ENCODE assay signal across 18 cellular contexts in the genomic region with DNA sequence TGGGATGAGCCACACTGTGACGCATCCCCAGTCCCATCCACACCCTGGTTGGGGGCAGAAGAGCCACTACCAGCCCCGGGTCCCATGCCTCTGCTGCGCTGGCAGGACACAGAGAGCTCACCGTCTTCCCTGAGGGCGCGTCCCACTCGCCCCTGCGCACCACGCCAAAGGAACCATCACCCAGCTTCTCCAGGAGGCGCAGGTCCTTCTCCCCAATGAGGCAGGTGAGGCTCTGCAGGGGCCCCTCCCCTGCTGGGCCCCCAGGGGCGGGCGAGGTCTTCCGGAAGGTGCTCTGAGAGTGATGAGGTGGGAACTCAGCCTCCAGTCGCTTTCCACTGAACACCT.
"Had no signal": no experiment of that assay in that cellular context is flagged by ENCODE, and none has a peak within 500 bp of the region (broad histone marks: within the 10 kb centered on the region; RNA-seq: fewer than 3 reads in every experiment).

No MANE protein-coding gene starts in this region.

- H3K4me3 ChIP-seq: adrenal gland, lower lobe of right lung, prostate gland, right lobe of liver had no signal

- H3K9me3 ChIP-seq: adrenal gland, lower lobe of right lung, prostate gland, right lobe of liver, SK-N-SH had no signal

- ATAC-seq: activated CD4-positive, alpha-beta T cell treated with anti-CD3 and anti-CD28 coated beads for 36 hours; activated naive CD4-positive, alpha-beta T cell treated with anti-CD3 and anti-CD28 coated beads, Interleukin-2, amount 50 U/mL, for 72 hours; right lobe of liver had no signal

- DNase-seq: activated CD4-positive, alpha-beta T cell treated with anti-CD3 and anti-CD28 coated beads for 36 hours; activated CD4-positive, alpha-beta T cell treated with anti-CD3 and anti-CD28 coated beads, Interleukin-2, amount 50 U/mL, for 48 hours; activated gamma-delta T cell treated with Interleukin-2 at 50 U/mL for 16 hours; activated T-cell treated with anti-CD3 and anti-CD28 coated beads for 4 hours; adrenal gland; effector memory CD4-positive, alpha-beta T cell; foreskin fibroblast; lower lobe of right lung; nephron progenitor cell; occipital lobe; SK-N-SH; stimulated activated CD4-positive, alpha-beta T cell treated with anti-CD3 and anti-CD28 coated beads, Interleukin-12 subunit alpha, Interleukin-12 subunit beta, amount 100 ng/mL, for 4 hours; stimulated activated CD4-positive, alpha-beta T cell treated with anti-CD3 and anti-CD28 coated beads, Interleukin-1b, Interleukin-23, amount 100 ng/mL, for 48 hours; stimulated activated CD8-positive, alpha-beta memory T cell treated with anti-CD3 and anti-CD28 coated beads, Interleukin-4, amount 100 ng/mL, for 48 hours; stimulated activated naive CD4-positive, alpha-beta T cell had no signal

- H3K4me1 ChIP-seq: prostate gland had no signal

- H3K27ac ChIP-seq: lower lobe of right lung, prostate gland, right lobe of liver had no signal

- H3K27me3 ChIP-seq: adrenal gland, right lobe of liver had no signal

- H3K4me2 ChIP-seq: SK-N-SH had no signal
